Comparison of ENCODE assay signal across 1 cellular context in the genomic region with DNA sequence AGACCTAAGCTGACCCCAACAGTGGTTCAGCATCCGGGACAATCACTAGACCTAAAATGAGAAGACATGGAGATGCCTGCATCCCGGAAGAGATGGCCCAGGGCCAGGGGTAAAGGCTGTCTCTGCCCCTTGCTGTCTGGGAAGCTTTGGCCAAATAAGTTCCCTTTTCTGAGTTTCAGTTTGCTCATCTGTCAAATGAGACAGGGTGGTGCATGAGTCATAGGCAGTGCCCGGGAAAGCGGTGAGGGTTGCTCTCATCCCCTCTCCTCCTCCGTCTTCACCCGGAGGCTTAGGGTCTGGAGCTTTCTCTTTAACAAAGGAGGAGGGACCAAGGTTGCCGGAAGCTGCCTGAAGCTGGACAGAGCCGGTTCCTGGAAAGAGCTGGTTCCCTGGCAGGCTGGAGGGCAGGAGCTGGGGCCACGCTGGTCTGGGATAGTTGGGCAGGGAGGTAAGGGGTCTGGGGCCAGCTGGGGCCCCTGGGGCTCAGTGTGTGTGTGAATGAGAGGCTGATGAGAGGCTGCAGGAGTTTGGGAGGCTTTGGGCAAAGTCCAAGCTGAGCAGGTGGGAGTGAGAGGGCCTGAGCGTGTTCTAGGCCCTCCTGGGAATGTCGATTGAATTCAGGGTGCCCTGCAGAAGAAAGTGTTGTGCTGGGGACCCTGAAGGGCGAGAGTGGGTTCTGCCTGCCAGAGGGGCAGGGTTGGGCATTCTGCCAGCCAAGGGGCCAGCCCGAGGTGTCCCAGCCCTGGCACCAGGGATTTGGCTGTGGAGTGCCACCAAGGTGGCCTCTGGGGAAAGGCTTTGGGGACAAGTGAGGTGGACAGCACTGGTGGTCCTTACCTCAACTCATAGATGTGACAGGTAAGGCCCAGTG.
TF ChIP-seq lines count a peak whose summit lies in the region.

A gene with protein sequence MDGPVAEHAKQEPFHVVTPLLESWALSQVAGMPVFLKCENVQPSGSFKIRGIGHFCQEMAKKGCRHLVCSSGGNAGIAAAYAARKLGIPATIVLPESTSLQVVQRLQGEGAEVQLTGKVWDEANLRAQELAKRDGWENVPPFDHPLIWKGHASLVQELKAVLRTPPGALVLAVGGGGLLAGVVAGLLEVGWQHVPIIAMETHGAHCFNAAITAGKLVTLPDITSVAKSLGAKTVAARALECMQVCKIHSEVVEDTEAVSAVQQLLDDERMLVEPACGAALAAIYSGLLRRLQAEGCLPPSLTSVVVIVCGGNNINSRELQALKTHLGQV (plus strand): TSS at position 351 of the 871 bp plus-strand sequence. CDS start 5,603 bp downstream, outside the sequence.

TF ChIP-seq in K562, 482 proteins besides CTCF, POLR2A, EP300 and RAD21 (continued from another document and continues in another):
- TF ChIP-seq, protein P1, sequence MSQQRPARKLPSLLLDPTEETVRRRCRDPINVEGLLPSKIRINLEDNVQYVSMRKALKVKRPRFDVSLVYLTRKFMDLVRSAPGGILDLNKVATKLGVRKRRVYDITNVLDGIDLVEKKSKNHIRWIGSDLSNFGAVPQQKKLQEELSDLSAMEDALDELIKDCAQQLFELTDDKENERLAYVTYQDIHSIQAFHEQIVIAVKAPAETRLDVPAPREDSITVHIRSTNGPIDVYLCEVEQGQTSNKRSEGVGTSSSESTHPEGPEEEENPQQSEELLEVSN (IDR thresholded peaks at IDR 0.05; ENCODE audit: borderline replicate concordance in 1 of 2, extremely low read depth in 1 of 2, insufficient read depth in 1 of 2, insufficient read length in 1 of 2, low read depth in 1 of 2, low read length in 1 of 2, poor library complexity in 1 of 2, severe bottlenecking in 1 of 2) = no peak
- TF ChIP-seq JUND (IDR thresholded peaks at IDR 0.05; ENCODE audit: borderline replicate concordance, low read depth, low read length) = peak; percentile 99
- TF ChIP-seq JUND (tag; IDR thresholded peaks at IDR 0.05; ENCODE audit: borderline replicate concordance, low read depth, low read length) = peak; percentile 97
- no peak for TF ChIP-seq FOXA1 (IDR thresholded peaks at IDR 0.05; ENCODE audit: borderline replicate concordance)
- peak; percentile 51; the same call in 1 of the 2 replicates for TF ChIP-seq MTA1 (IDR thresholded peaks at IDR 0.05; ENCODE audit: borderline replicate concordance)
- no peak for TF ChIP-seq ZNF133 (CRISPR knock-in tag; IDR thresholded peaks at IDR 0.05)
- no peak for TF ChIP-seq PTTG1 (tag; IDR thresholded peaks at IDR 0.05; ENCODE audit: low read depth)
- peak; percentile 23; the same call in 1 of the 2 replicates for TF ChIP-seq HDAC2 (IDR thresholded peaks at IDR 0.05)
- TF ChIP-seq CCNT2 (IDR thresholded peaks at IDR 0.05; ENCODE audit: borderline replicate concordance, extremely low read depth, insufficient read length, low read depth, low read length) = no peak
- TF ChIP-seq ELF2 (CRISPR knock-in tag; IDR thresholded peaks at IDR 0.05) = peak; percentile 79
- TF ChIP-seq ZNF184 (CRISPR knock-in tag; IDR thresholded peaks at IDR 0.05) = no peak
- TF ChIP-seq PHF20 (IDR thresholded peaks at IDR 0.05; ENCODE audit: partially characterized antibody) = peak; percentile 67
- TF ChIP-seq, protein P2, sequence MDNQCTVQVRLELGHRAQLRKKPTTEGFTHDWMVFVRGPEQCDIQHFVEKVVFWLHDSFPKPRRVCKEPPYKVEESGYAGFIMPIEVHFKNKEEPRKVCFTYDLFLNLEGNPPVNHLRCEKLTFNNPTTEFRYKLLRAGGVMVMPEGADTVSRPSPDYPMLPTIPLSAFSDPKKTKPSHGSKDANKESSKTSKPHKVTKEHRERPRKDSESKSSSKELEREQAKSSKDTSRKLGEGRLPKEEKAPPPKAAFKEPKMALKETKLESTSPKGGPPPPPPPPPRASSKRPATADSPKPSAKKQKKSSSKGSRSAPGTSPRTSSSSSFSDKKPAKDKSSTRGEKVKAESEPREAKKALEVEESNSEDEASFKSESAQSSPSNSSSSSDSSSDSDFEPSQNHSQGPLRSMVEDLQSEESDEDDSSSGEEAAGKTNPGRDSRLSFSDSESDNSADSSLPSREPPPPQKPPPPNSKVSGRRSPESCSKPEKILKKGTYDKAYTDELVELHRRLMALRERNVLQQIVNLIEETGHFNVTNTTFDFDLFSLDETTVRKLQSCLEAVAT (IDR thresholded peaks at IDR 0.05) = peak in 1 of 2 experiments; percentile 68; a peak in 2 of 4 replicates
- TF ChIP-seq FOS (IDR thresholded peaks at IDR 0.05; ENCODE audit: extremely low read depth, insufficient read length) = peak; percentile 74
- TF ChIP-seq, protein P3, sequence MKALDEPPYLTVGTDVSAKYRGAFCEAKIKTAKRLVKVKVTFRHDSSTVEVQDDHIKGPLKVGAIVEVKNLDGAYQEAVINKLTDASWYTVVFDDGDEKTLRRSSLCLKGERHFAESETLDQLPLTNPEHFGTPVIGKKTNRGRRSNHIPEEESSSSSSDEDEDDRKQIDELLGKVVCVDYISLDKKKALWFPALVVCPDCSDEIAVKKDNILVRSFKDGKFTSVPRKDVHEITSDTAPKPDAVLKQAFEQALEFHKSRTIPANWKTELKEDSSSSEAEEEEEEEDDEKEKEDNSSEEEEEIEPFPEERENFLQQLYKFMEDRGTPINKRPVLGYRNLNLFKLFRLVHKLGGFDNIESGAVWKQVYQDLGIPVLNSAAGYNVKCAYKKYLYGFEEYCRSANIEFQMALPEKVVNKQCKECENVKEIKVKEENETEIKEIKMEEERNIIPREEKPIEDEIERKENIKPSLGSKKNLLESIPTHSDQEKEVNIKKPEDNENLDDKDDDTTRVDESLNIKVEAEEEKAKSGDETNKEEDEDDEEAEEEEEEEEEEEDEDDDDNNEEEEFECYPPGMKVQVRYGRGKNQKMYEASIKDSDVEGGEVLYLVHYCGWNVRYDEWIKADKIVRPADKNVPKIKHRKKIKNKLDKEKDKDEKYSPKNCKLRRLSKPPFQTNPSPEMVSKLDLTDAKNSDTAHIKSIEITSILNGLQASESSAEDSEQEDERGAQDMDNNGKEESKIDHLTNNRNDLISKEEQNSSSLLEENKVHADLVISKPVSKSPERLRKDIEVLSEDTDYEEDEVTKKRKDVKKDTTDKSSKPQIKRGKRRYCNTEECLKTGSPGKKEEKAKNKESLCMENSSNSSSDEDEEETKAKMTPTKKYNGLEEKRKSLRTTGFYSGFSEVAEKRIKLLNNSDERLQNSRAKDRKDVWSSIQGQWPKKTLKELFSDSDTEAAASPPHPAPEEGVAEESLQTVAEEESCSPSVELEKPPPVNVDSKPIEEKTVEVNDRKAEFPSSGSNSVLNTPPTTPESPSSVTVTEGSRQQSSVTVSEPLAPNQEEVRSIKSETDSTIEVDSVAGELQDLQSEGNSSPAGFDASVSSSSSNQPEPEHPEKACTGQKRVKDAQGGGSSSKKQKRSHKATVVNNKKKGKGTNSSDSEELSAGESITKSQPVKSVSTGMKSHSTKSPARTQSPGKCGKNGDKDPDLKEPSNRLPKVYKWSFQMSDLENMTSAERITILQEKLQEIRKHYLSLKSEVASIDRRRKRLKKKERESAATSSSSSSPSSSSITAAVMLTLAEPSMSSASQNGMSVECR (CRISPR knock-in tag; IDR thresholded peaks at IDR 0.05) = no peak
- no peak for TF ChIP-seq ZNF75A (CRISPR knock-in tag; IDR thresholded peaks at IDR 0.05)
- TF ChIP-seq MTA3 (IDR thresholded peaks at IDR 0.05; ENCODE audit: borderline replicate concordance) = peak; percentile 67; the same call in 1 of the 2 replicates
- no peak for TF ChIP-seq MCM3 (IDR thresholded peaks at IDR 0.05)
- TF ChIP-seq ZBTB7A (IDR thresholded peaks at IDR 0.05; ENCODE audit: borderline replicate concordance, control insufficient read depth, low read depth, low read length) = 0 out of 2 replicates have a peak, but pooled peaks have one; percentile 8
- TF ChIP-seq SRSF7 (optimal IDR thresholded peaks at IDR 0.05; ENCODE audit: low read depth, low read length) = no peak
- peak; percentile 15 to 21; a peak in 1 of 4 replicates for TF ChIP-seq TEAD1 (CRISPR knock-in tag; IDR thresholded peaks at IDR 0.05)
- TF ChIP-seq CC2D1A (IDR thresholded peaks at IDR 0.05) = no peak
- peak; percentile 80 for TF ChIP-seq JUNB (CRISPR knock-in tag; conservative IDR thresholded peaks at IDR 0.05)
- TF ChIP-seq SMARCE1 (IDR thresholded peaks at IDR 0.05) = peak; percentile 83
- no peak for TF ChIP-seq CBFA2T2 (conservative IDR thresholded peaks at IDR 0.05)
- TF ChIP-seq PCBP2 (IDR thresholded peaks at IDR 0.05; ENCODE audit: low read depth, low read length, poor library complexity, severe bottlenecking) = no peak
- no peak for TF ChIP-seq SREBF2 (CRISPR knock-in tag; IDR thresholded peaks at IDR 0.05)
- TF ChIP-seq, protein P4, sequence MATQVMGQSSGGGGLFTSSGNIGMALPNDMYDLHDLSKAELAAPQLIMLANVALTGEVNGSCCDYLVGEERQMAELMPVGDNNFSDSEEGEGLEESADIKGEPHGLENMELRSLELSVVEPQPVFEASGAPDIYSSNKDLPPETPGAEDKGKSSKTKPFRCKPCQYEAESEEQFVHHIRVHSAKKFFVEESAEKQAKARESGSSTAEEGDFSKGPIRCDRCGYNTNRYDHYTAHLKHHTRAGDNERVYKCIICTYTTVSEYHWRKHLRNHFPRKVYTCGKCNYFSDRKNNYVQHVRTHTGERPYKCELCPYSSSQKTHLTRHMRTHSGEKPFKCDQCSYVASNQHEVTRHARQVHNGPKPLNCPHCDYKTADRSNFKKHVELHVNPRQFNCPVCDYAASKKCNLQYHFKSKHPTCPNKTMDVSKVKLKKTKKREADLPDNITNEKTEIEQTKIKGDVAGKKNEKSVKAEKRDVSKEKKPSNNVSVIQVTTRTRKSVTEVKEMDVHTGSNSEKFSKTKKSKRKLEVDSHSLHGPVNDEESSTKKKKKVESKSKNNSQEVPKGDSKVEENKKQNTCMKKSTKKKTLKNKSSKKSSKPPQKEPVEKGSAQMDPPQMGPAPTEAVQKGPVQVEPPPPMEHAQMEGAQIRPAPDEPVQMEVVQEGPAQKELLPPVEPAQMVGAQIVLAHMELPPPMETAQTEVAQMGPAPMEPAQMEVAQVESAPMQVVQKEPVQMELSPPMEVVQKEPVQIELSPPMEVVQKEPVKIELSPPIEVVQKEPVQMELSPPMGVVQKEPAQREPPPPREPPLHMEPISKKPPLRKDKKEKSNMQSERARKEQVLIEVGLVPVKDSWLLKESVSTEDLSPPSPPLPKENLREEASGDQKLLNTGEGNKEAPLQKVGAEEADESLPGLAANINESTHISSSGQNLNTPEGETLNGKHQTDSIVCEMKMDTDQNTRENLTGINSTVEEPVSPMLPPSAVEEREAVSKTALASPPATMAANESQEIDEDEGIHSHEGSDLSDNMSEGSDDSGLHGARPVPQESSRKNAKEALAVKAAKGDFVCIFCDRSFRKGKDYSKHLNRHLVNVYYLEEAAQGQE (CRISPR knock-in tag; IDR thresholded peaks at IDR 0.05; ENCODE audit: low read depth) = no peak; the same call in 1 of the 2 replicates
- TF ChIP-seq MYC (IDR thresholded peaks at IDR 0.05; ENCODE audit: low read depth, low read length) = peak; percentile 79; the same call in 1 of the 2 replicates
- 0 out of 2 replicates have a peak, but pooled peaks have one; percentile 40 for TF ChIP-seq MYC (CRISPR knock-in tag; IDR thresholded peaks at IDR 0.05; ENCODE audit: borderline replicate concordance, low read depth)
- peak; percentile 98 for TF ChIP-seq MEIS2 (IDR thresholded peaks at IDR 0.05; ENCODE audit: partially characterized antibody)
- no peak for TF ChIP-seq CREB1 (IDR thresholded peaks at IDR 0.05)
- no peak for TF ChIP-seq CREB1 (CRISPR knock-in tag; IDR thresholded peaks at IDR 0.05)
- no peak for TF ChIP-seq ZNF408 (CRISPR knock-in tag; IDR thresholded peaks at IDR 0.05; ENCODE audit: low read depth)
- no peak for TF ChIP-seq PRMT5 (CRISPR knock-in tag; IDR thresholded peaks at IDR 0.05)
- TF ChIP-seq TSC22D4 (tag; IDR thresholded peaks at IDR 0.05) = no peak
